1 cellular context compared by ENCODE assay signal in genomic region chr17:44375196-44376017, GRCh38.
TF ChIP-seq lines count a peak whose summit lies in the region.

No MANE protein-coding gene starts in this region.

TF ChIP-seq in H1, 55 proteins besides CTCF, POLR2A, EP300 and RAD21:
- TF ChIP-seq NRF1 (IDR thresholded peaks at IDR 0.05; ENCODE audit: low read depth, low read length) (no peak), SIN3A (conservative IDR thresholded peaks at IDR 0.05 in 1 of 2, IDR thresholded peaks at IDR 0.05 in 1 of 2; ENCODE audit: low read depth in 1 of 2, low read length in 2 of 2) (no peak), NANOG (IDR thresholded peaks at IDR 0.05; ENCODE audit: insufficient read depth, low read depth, low read length, poor library complexity, severe bottlenecking) (no peak), KDM4A (IDR thresholded peaks at IDR 0.05; ENCODE audit: low read depth, low read length, severe bottlenecking) (no peak), RNF2 (IDR thresholded peaks at IDR 0.05; ENCODE audit: borderline replicate concordance, low read depth, low read length, missing control alignments, poor library complexity, severe bottlenecking) (no peak), USF2 (IDR thresholded peaks at IDR 0.05; ENCODE audit: low read length) (no peak), GTF2F1 (IDR thresholded peaks at IDR 0.05; ENCODE audit: borderline replicate concordance, low read depth, low read length) (no peak)
